In genomic region chr2:237422309-237422708, GRCh38 we compare ENCODE assay signal across 1 cellular context.
TF ChIP-seq lines count a peak whose summit lies in the region.

No MANE protein-coding gene starts in this region.

TF ChIP-seq in HepG2, 621 proteins besides CTCF, POLR2A, EP300 and RAD21 (continued from another document):
- TF ChIP-seq BCLAF1 (IDR thresholded peaks at IDR 0.05) (no peak), NFE2 (CRISPR knock-in tag; IDR thresholded peaks at IDR 0.05) (no peak), GABPB1 (CRISPR knock-in tag; IDR thresholded peaks at IDR 0.05) (no peak), ATF7 (IDR thresholded peaks at IDR 0.05) (peak; percentile 100), ATF7 (CRISPR knock-in tag; IDR thresholded peaks at IDR 0.05) (no peak), ZNF703 (CRISPR knock-in tag; IDR thresholded peaks at IDR 0.05; ENCODE audit: borderline replicate concordance) (no peak), ZNF496 (CRISPR knock-in tag; IDR thresholded peaks at IDR 0.05; ENCODE audit: insufficient replicate concordance) (no peak), CREB1 (IDR thresholded peaks at IDR 0.05) (peak; percentile 98), CREB1 (CRISPR knock-in tag; IDR thresholded peaks at IDR 0.05) (no peak), ZNF430 (CRISPR knock-in tag; IDR thresholded peaks at IDR 0.05) (no peak), ZNF607 (CRISPR knock-in tag; IDR thresholded peaks at IDR 0.05; ENCODE audit: borderline replicate concordance) (no peak), ZKSCAN1 (IDR thresholded peaks at IDR 0.05; ENCODE audit: low read length) (no peak), ZNF281 (CRISPR knock-in tag; IDR thresholded peaks at IDR 0.05; ENCODE audit: borderline replicate concordance) (no peak), ZNF296 (CRISPR knock-in tag; conservative IDR thresholded peaks at IDR 0.05) (no peak), SP5 (CRISPR knock-in tag; IDR thresholded peaks at IDR 0.05; ENCODE audit: borderline replicate concordance, low read depth) (no peak), SAP130 (CRISPR knock-in tag; IDR thresholded peaks at IDR 0.05; ENCODE audit: low read depth) (no peak)
